ENCODE assay signal across 12 cellular contexts in the genomic region with DNA sequence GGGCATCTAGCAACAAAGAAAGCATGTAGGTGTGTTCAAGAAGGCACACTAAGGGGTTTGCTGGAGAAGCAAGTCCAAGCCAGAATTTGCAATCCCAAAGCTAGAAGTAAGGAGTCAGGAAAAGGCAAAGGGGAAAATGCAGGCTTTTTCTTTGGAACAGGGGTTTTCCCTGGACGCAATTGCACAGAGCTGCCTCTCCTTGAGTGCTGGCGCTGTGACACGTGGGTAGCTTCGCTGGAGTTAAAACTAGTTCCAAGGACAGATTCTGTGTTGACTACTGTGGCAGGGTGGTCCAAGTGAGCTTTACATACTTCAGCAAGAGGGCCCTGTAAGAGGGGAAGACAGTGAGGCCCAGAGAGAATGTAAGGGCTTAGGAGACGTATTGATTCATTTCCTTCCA.
A peak's percentile ranks its signal among the peaks of the same experiment; 100 is the strongest.
DNase-seq lines count a peak whose midpoint lies in the region; ATAC-seq and TF ChIP-seq lines count a peak whose summit lies in the region.
"Had no signal": no experiment of that assay in that cellular context is flagged by ENCODE, and none has a peak within 500 bp of the region (broad histone marks: within the 10 kb centered on the region; RNA-seq: fewer than 3 reads in every experiment).

No MANE protein-coding gene starts in this region.

- H3K4me3 ChIP-seq in GM23338: no peak overlapping the region
- no peak overlapping the region for H3K4me3 ChIP-seq in epithelial cell of proximal tubule (ENCODE audit: low read depth, low read length)

- ATAC-seq in GM23338 (peak; percentile 75), GM18861 (IDR thresholded peaks at IDR 0.05; ENCODE audit: unreplicated experiment) (no peak), GM19455 (IDR thresholded peaks at IDR 0.05; ENCODE audit: unreplicated experiment) (no peak)
- no peak for ATAC-seq in activated T-cell treated with anti-CD3 and anti-CD28 coated beads, Interleukin-2, amount 50 U/mL, for 4 hours
- ATAC-seq: stimulated activated naive B cell treated with anti-CD40 and anti-IgM and Interleukin-4, amounts not matched to agents 10 μg/mL and 1 μg/mL and 100 μg/mL, for 72 hours had no signal

- peaks cover 27% of the 10 kb centered on the region for H3K4me1 Mint-ChIP-seq in GM23338
- peaks cover 31% of the 10 kb centered on the region for H3K4me1 Mint-ChIP-seq in neural crest cell
- peaks cover 2% of the 10 kb centered on the region for H3K4me1 Mint-ChIP-seq in activated T-cell treated with anti-CD3 and anti-CD28 coated beads, Interleukin-2, amount 50 U/mL, for 4 hours (ENCODE audit: low read depth)
- H3K4me1 Mint-ChIP-seq: stimulated activated naive B cell treated with anti-CD40 and anti-IgM and Interleukin-4, amounts not matched to agents 10 μg/mL and 1 μg/mL and 100 μg/mL, for 72 hours had no signal

- H3K27ac ChIP-seq in GM23338 (ENCODE audit: low read depth) (0 out of 2 replicates have a peak overlapping the region, but pooled peaks have one; percentile 20), caudate nucleus (ENCODE audit: low read depth, low read length) (no peak overlapping the region)

- H3K4me3 Mint-ChIP-seq in GM23338 (no peak overlapping the region), neural crest cell (no peak overlapping the region)
- no peak overlapping the region for H3K4me3 Mint-ChIP-seq in activated T-cell treated with anti-CD3 and anti-CD28 coated beads, Interleukin-2, amount 50 U/mL, for 4 hours

- DNase-seq in GM23338 (ENCODE audit: low spot score): peak; percentile 77
- peak; percentile 16 for DNase-seq in NCI-H69 (lab: John Stamatoyannopoulos, UW)
- DNase-seq in epithelial cell of proximal tubule (ENCODE audit: low read depth): no peak
- DNase-seq in neural crest cell (ENCODE audit: low read depth, low spot score): no peak
- DNase-seq in activated T-cell treated with anti-CD3 and anti-CD28 coated beads, Interleukin-2, amount 50 U/mL, for 4 hours: no peak
- no peak for DNase-seq in caudate nucleus (lab: John Stamatoyannopoulos, UW)
- DNase-seq: activated CD4-positive, CD25-positive, alpha-beta regulatory T cell treated with anti-CD3 and anti-CD28 coated beads, Interleukin-2, amount 50 U/mL, for 72 hours; activated effector memory CD4-positive, alpha-beta T cell treated with Interleukin-2 at 50 U/mL for 16 hours; naive B cell; stimulated activated naive B cell treated with anti-CD40 and anti-IgM and Interleukin-4, amounts not matched to agents 10 μg/mL and 1 μg/mL and 100 μg/mL, for 72 hours had no signal

- H3K27ac Mint-ChIP-seq in GM23338: no peak overlapping the region
- H3K27ac Mint-ChIP-seq in neural crest cell (ENCODE audit: unreplicated experiment): no peak overlapping the region
- H3K27ac Mint-ChIP-seq: naive B cell; stimulated activated naive B cell treated with anti-CD40 and anti-IgM and Interleukin-4, amounts not matched to agents 10 μg/mL and 1 μg/mL and 100 μg/mL, for 72 hours had no signal

- no peaks in the 10 kb centered on the region for H3K9me2 ChIP-seq in GM23338 (ENCODE audit: insufficient read depth)

- TF ChIP-seq CTCF in GM23338 (conservative IDR thresholded peaks at IDR 0.05; ENCODE audit: low read depth in 2 of 2) (peak; percentile 57 to 59), epithelial cell of proximal tubule (conservative IDR thresholded peaks at IDR 0.05; ENCODE audit: low read depth, low read length) (peak; percentile 47), neural crest cell (conservative IDR thresholded peaks at IDR 0.05) (peak; percentile 38)

- peaks cover 3% of the 10 kb centered on the region for H3K27me3 Mint-ChIP-seq in GM23338 (ENCODE audit: insufficient read depth, low read depth, poor library complexity)
- no peaks in the 10 kb centered on the region for H3K27me3 Mint-ChIP-seq in neural crest cell (ENCODE audit: low read depth)
- H3K27me3 Mint-ChIP-seq in activated T-cell treated with anti-CD3 and anti-CD28 coated beads, Interleukin-2, amount 50 U/mL, for 4 hours (ENCODE audit: low read depth): no peaks in the 10 kb centered on the region

- H3K9me3 Mint-ChIP-seq in GM23338: no peaks in the 10 kb centered on the region
- H3K9me3 Mint-ChIP-seq in neural crest cell: peaks cover 3% of the 10 kb centered on the region
- H3K9me3 Mint-ChIP-seq in activated T-cell treated with anti-CD3 and anti-CD28 coated beads, Interleukin-2, amount 50 U/mL, for 4 hours: peaks cover 8% of the 10 kb centered on the region

- no peaks in the 10 kb centered on the region for H3K27me3 ChIP-seq in GM23338 (ENCODE audit: insufficient read depth)

- H4K20me1 ChIP-seq in GM23338 (replicated peaks; ENCODE audit: insufficient read depth): no peaks in the 10 kb centered on the region

- H2AFZ ChIP-seq in GM23338: peak overlapping the region; percentile 83

- H3K4me2 ChIP-seq in GM23338: no peak overlapping the region

- H3F3A ChIP-seq in GM23338 (replicated peaks; ENCODE audit: low read depth): no peaks in the 10 kb centered on the region

- H3K36me3 ChIP-seq in GM23338 (ENCODE audit: insufficient read depth): no peaks in the 10 kb centered on the region

- no peaks in the 10 kb centered on the region for H3K79me2 ChIP-seq in GM23338 (replicated peaks; ENCODE audit: insufficient read depth)

- H3K36me3 Mint-ChIP-seq in GM23338 (ENCODE audit: low read depth) (no peaks in the 10 kb centered on the region), neural crest cell (ENCODE audit: low read depth) (no peaks in the 10 kb centered on the region)
- no peaks in the 10 kb centered on the region for H3K36me3 Mint-ChIP-seq in activated T-cell treated with anti-CD3 and anti-CD28 coated beads, Interleukin-2, amount 50 U/mL, for 4 hours (ENCODE audit: insufficient read depth)
- H3K36me3 Mint-ChIP-seq: naive B cell; stimulated activated naive B cell treated with anti-CD40 and anti-IgM and Interleukin-4, amounts not matched to agents 10 μg/mL and 1 μg/mL and 100 μg/mL, for 72 hours had no signal

- peaks cover 12% of the 10 kb centered on the region for H3K4me1 ChIP-seq in GM23338 (ENCODE audit: insufficient read depth)

TF ChIP-seq in GM23338, 12 proteins besides CTCF, POLR2A, EP300 and RAD21 (continues in another document):
- TF ChIP-seq CREB1 (CRISPR knock-in tag; IDR thresholded peaks at IDR 0.05; ENCODE audit: low read depth) (no peak), NANOG (IDR thresholded peaks at IDR 0.05; ENCODE audit: borderline replicate concordance) (no peak), JUNB (IDR thresholded peaks at IDR 0.05; ENCODE audit: unreplicated experiment) (no peak)
- TF ChIP-seq, protein P1, sequence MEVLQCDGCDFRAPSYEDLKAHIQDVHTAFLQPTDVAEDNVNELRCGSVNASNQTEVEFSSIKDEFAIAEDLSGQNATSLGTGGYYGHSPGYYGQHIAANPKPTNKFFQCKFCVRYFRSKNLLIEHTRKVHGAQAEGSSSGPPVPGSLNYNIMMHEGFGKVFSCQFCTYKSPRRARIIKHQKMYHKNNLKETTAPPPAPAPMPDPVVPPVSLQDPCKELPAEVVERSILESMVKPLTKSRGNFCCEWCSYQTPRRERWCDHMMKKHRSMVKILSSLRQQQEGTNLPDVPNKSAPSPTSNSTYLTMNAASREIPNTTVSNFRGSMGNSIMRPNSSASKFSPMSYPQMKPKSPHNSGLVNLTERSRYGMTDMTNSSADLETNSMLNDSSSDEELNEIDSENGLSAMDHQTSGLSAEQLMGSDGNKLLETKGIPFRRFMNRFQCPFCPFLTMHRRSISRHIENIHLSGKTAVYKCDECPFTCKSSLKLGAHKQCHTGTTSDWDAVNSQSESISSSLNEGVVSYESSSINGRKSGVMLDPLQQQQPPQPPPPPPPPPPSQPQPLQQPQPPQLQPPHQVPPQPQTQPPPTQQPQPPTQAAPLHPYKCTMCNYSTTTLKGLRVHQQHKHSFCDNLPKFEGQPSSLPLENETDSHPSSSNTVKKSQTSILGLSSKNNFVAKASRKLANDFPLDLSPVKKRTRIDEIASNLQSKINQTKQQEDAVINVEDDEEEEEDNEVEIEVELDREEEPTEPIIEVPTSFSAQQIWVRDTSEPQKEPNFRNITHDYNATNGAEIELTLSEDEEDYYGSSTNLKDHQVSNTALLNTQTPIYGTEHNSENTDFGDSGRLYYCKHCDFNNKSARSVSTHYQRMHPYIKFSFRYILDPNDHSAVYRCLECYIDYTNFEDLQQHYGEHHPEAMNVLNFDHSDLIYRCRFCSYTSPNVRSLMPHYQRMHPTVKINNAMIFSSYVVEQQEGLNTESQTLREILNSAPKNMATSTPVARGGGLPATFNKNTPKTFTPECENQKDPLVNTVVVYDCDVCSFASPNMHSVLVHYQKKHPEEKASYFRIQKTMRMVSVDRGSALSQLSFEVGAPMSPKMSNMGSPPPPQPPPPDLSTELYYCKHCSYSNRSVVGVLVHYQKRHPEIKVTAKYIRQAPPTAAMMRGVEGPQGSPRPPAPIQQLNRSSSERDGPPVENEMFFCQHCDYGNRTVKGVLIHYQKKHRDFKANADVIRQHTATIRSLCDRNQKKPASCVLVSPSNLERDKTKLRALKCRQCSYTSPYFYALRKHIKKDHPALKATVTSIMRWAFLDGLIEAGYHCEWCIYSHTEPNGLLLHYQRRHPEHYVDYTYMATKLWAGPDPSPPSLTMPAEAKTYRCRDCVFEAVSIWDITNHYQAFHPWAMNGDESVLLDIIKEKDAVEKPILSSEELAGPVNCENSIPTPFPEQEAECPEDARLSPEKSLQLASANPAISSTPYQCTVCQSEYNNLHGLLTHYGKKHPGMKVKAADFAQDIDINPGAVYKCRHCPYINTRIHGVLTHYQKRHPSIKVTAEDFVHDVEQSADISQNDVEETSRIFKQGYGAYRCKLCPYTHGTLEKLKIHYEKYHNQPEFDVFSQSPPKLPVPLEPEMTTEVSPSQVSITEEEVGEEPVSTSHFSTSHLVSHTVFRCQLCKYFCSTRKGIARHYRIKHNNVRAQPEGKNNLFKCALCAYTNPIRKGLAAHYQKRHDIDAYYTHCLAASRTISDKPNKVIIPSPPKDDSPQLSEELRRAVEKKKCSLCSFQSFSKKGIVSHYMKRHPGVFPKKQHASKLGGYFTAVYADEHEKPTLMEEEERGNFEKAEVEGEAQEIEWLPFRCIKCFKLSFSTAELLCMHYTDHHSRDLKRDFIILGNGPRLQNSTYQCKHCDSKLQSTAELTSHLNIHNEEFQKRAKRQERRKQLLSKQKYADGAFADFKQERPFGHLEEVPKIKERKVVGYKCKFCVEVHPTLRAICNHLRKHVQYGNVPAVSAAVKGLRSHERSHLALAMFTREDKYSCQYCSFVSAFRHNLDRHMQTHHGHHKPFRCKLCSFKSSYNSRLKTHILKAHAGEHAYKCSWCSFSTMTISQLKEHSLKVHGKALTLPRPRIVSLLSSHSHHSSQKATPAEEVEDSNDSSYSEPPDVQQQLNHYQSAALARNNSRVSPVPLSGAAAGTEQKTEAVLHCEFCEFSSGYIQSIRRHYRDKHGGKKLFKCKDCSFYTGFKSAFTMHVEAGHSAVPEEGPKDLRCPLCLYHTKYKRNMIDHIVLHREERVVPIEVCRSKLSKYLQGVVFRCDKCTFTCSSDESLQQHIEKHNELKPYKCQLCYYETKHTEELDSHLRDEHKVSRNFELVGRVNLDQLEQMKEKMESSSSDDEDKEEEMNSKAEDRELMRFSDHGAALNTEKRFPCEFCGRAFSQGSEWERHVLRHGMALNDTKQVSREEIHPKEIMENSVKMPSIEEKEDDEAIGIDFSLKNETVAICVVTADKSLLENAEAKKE (CRISPR knock-in tag; IDR thresholded peaks at IDR 0.05): no peak

Comparison
In these comparisons a context has a peak if more than half of its experiments do, and no peak if none do; other contexts are left out.
1. DNase-seq: peak in GM23338 (single experiment) and NCI-H69 (single experiment); none in epithelial cell of proximal tubule (single experiment), neural crest cell (single experiment), activated T-cell treated with anti-CD3 and anti-CD28 coated beads, Interleukin-2, amount 50 U/mL, for 4 hours (single experiment) and caudate nucleus (0 of 61).
2. Peak in every context shown above with its lines, with median percentiles within 50 percentile points of each other: CTCF ChIP-seq.